In genomic region chr2:175003875-175004729, GRCh38 we compare ENCODE assay signal across 1 cellular context.
TF ChIP-seq lines count a peak whose summit lies in the region.

No MANE protein-coding gene starts in this region.

TF ChIP-seq in GM12878, 131 proteins besides CTCF, POLR2A, EP300 and RAD21 (continued from another document):
- TF ChIP-seq ZBTB40 (IDR thresholded peaks at IDR 0.05; ENCODE audit: borderline replicate concordance) (no peak), RBBP5 (conservative IDR thresholded peaks at IDR 0.05) (no peak), MTA3 (IDR thresholded peaks at IDR 0.05; ENCODE audit: borderline replicate concordance, low read length) (no peak)
